14 cellular contexts compared by ENCODE assay signal in genomic region chr10:106992064-106992463, GRCh38.
"Had no signal": no experiment of that assay in that cellular context is flagged by ENCODE, and none has a peak within 500 bp of the region (broad histone marks: within the 10 kb centered on the region; RNA-seq: fewer than 3 reads in every experiment).

No MANE protein-coding gene starts in this region.

- ATAC-seq: activated CD4-positive, CD25-positive, alpha-beta regulatory T cell treated with anti-CD3 and anti-CD28 coated beads, Interleukin-2, amount 50 U/mL, for 24 hours; psoas muscle had no signal

- DNase-seq: activated CD4-positive, alpha-beta T cell treated with anti-CD3 and anti-CD28 coated beads, Interleukin-2, amount 50 U/mL, for 1 hour; activated CD8-positive, alpha-beta memory T cell treated with anti-CD3 and anti-CD28 coated beads for 24 hours; brain microvascular endothelial cell; effector CD8-positive, alpha-beta T cell; esophagus squamous epithelium; hippocampal formation; occipital lobe; psoas muscle; stimulated activated CD4-positive, alpha-beta T cell treated with anti-CD3 and anti-CD28 coated beads, Interleukin-1b, Interleukin-23, amount 100 ng/mL, for 48 hours; stomach; T-helper 2 cell; testis; upper lobe of left lung had no signal
